1 cellular context compared by ENCODE assay signal in genomic region chr1:39153684-39154083, GRCh38.
TF ChIP-seq lines count a peak whose summit lies in the region.

No MANE protein-coding gene starts in this region.

TF ChIP-seq in HEK293T, 16 proteins besides CTCF, POLR2A, EP300 and RAD21:
- TF ChIP-seq, protein P1, sequence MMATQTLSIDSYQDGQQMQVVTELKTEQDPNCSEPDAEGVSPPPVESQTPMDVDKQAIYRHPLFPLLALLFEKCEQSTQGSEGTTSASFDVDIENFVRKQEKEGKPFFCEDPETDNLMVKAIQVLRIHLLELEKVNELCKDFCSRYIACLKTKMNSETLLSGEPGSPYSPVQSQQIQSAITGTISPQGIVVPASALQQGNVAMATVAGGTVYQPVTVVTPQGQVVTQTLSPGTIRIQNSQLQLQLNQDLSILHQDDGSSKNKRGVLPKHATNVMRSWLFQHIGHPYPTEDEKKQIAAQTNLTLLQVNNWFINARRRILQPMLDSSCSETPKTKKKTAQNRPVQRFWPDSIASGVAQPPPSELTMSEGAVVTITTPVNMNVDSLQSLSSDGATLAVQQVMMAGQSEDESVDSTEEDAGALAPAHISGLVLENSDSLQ (IDR thresholded peaks at IDR 0.05), result no peak
- no peak for TF ChIP-seq CTBP1 (IDR thresholded peaks at IDR 0.05; ENCODE audit: borderline replicate concordance)
- no peak for TF ChIP-seq FOXK2 (IDR thresholded peaks at IDR 0.05)
- TF ChIP-seq BHLHE40 (IDR thresholded peaks at IDR 0.05; ENCODE audit: borderline replicate concordance), result no peak
- no peak for TF ChIP-seq ARNT (IDR thresholded peaks at IDR 0.05)
- TF ChIP-seq SP1 (IDR thresholded peaks at IDR 0.05), result no peak
- no peak for TF ChIP-seq FOXM1 (IDR thresholded peaks at IDR 0.05; ENCODE audit: borderline replicate concordance)
- no peak for TF ChIP-seq L3MBTL2 (conservative IDR thresholded peaks at IDR 0.05)
- TF ChIP-seq ZNF384 (IDR thresholded peaks at IDR 0.05), result no peak
- TF ChIP-seq FOXA1 (IDR thresholded peaks at IDR 0.05), result no peak
- no peak for TF ChIP-seq LEF1 (IDR thresholded peaks at IDR 0.05; ENCODE audit: borderline replicate concordance)
- TF ChIP-seq ELF4 (IDR thresholded peaks at IDR 0.05), result no peak
- no peak for TF ChIP-seq HDGF (IDR thresholded peaks at IDR 0.05; ENCODE audit: borderline replicate concordance)
- no peak for TF ChIP-seq NFRKB (IDR thresholded peaks at IDR 0.05)
- TF ChIP-seq SUZ12 (IDR thresholded peaks at IDR 0.05), result no peak
- no peak for TF ChIP-seq TARDBP (IDR thresholded peaks at IDR 0.05)
